ENCODE assay signal across 15 cellular contexts in the genomic region with DNA sequence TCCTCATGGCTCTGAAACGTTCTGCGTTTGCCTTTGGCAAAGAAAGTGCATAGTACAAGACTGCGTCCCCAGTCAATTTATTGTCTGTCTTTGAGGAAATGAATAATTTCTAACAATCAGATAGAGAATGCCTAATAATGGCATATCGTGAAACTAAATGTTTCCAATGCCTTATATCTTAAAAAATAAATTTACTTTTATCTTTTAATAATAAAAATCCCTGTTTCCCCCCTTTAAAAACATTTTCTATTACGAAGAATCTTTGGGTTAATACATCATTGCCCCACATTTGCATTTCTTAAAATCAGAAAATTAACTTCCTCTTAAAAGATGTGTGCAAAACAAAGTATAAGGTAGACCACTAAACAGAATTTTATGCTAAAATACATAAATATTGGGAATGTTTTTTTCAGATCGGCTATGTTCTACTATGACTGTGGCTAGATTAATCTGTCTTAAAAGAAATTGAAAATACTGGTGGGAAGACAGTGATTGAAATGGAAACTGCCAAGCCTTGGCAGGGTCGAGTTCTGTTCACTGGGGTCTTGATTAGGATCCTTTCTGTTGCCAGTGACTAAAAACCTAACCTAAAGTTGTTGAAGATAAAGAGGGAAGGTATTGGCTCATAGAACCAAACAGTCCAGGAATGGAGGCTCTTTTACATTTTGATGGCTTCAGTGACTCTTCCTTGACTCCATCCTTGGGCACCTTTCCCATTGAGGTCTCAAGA. TPM values are rescaled to one million over a fixed set of nuclear protein-coding genes. Genes with fewer than 3 reads are reported as not detected.
DNase-seq lines count a peak whose midpoint lies in the region; ATAC-seq and TF ChIP-seq lines count a peak whose summit lies in the region.
"Had no signal": no experiment of that assay in that cellular context is flagged by ENCODE, and none has a peak within 500 bp of the region (broad histone marks: within the 10 kb centered on the region; RNA-seq: fewer than 3 reads in every experiment).

A gene (minus strand): TSS at position 51 of the 730 bp plus-strand sequence. CDS start 44 bp downstream, at position 7.

- ATAC-seq in activated CD8-positive, alpha-beta T cell treated with anti-CD3 and anti-CD28 coated beads for 36 hours: no peak
- no peak for ATAC-seq in activated CD8-positive, alpha-beta T cell treated with anti-CD3 and anti-CD28 coated beads, Interleukin-2, amount 10 ng/mL, durations not matched to agents 7 days and 5 days
- peak; percentile 35 for ATAC-seq in activated naive CD8-positive, alpha-beta T cell treated with anti-CD3 and anti-CD28 coated beads, Interleukin-2, amount 50 U/mL, for 24 hours
- peak; percentile 52 for ATAC-seq in stimulated activated effector memory CD8-positive, alpha-beta T cell treated with anti-CD3 and anti-CD28 coated beads, Interleukin-12 subunit alpha, Interleukin-12 subunit beta, amount 100 ng/mL, for 72 hours
- no peak for ATAC-seq in GM18520 (IDR thresholded peaks at IDR 0.05; ENCODE audit: unreplicated experiment)
- ATAC-seq: GM12878 had no signal

- no peak within 1 kb of the TSS for H3K9ac ChIP-seq in Loucy (ENCODE audit: low read depth, low read length, poor library complexity, severe bottlenecking)

- CTCF ChIA-PET in activated CD8-positive, alpha-beta T cell treated with anti-CD3 and anti-CD28 coated beads for 36 hours (lab: Charles Lee): interaction anchor here (1.6 to 6.1 kb wide), 2 partner anchors 17 to 28 kb away, joined by 3 to 31 read pairs; no protein-coding TSS in a partner anchor
- CTCF ChIA-PET in activated CD8-positive, alpha-beta T cell treated with anti-CD3 and anti-CD28 coated beads, Interleukin-2, amount 10 ng/mL, durations not matched to agents 7 days and 5 days (lab: Charles Lee): interaction anchor here (1.1 to 5.8 kb wide), 2 partner anchors 14 to 17 kb away, joined by 3 to 27 read pairs; a partner anchor contains a TSS

- no peaks in the 10 kb centered on the region for H3K36me3 ChIP-seq in Loucy (ENCODE audit: insufficient read depth, low read length)

- no peak within 1 kb of the TSS for H3K4me2 ChIP-seq in Loucy (ENCODE audit: low read depth, low read length, poor library complexity, severe bottlenecking)

- no peak for TF ChIP-seq CTCF in activated CD8-positive, alpha-beta T cell treated with anti-CD3 and anti-CD28 coated beads for 36 hours (IDR thresholded peaks at IDR 0.05)
- TF ChIP-seq CTCF in Loucy (conservative IDR thresholded peaks at IDR 0.05; ENCODE audit: low read length): no peak

- no peaks in the 10 kb centered on the region for H3K4me1 ChIP-seq in Loucy (ENCODE audit: insufficient read depth, low read length, poor library complexity, severe bottlenecking)

- H2AFZ ChIP-seq in Loucy (ENCODE audit: low read length): 0 out of 2 replicates have a peak within 1 kb of the TSS, but pooled peaks have one; percentile 12

- H3K27me3 Mint-ChIP-seq in activated CD8-positive, alpha-beta T cell treated with anti-CD3 and anti-CD28 coated beads for 36 hours: peaks cover 2% of the 10 kb centered on the region
- no peaks in the 10 kb centered on the region for H3K27me3 Mint-ChIP-seq in activated CD8-positive, alpha-beta T cell treated with anti-CD3 and anti-CD28 coated beads, Interleukin-2, amount 10 ng/mL, durations not matched to agents 7 days and 5 days (ENCODE audit: low read depth)
- H3K27me3 Mint-ChIP-seq in activated naive CD8-positive, alpha-beta T cell treated with anti-CD3 and anti-CD28 coated beads, Interleukin-2, amount 50 U/mL, for 24 hours: peaks cover 3% of the 10 kb centered on the region
- H3K27me3 Mint-ChIP-seq in activated naive CD8-positive, alpha-beta T cell treated with anti-CD3 and anti-CD28 coated beads for 36 hours: peaks cover 13% of the 10 kb centered on the region
- H3K27me3 Mint-ChIP-seq: CD4-positive, alpha-beta T cell had no signal

- no peaks in the 10 kb centered on the region for H3K27me3 ChIP-seq in Loucy (ENCODE audit: insufficient read depth, low read length, poor library complexity, severe bottlenecking)

- intact Hi-C loops in activated CD8-positive, alpha-beta T cell treated with anti-CD3 and anti-CD28 coated beads for 36 hours (cut with micrococcal nuclease): no loop called here

- no peaks in the 10 kb centered on the region for H3F3A ChIP-seq in Loucy (ENCODE audit: low read depth)

- POLR2A ChIA-PET in activated CD8-positive, alpha-beta T cell treated with anti-CD3 and anti-CD28 coated beads for 36 hours (lab: Charles Lee): interaction anchor here (1.1 to 1.2 kb wide), 2 partner anchors 10 to 96 kb away, joined by 3 read pairs; no protein-coding TSS in a partner anchor
- POLR2A ChIA-PET in activated CD8-positive, alpha-beta T cell treated with anti-CD3 and anti-CD28 coated beads, Interleukin-2, amount 10 ng/mL, durations not matched to agents 7 days and 5 days (lab: Charles Lee): no interaction called here

- no peaks in the 10 kb centered on the region for H3K9me3 Mint-ChIP-seq in activated CD8-positive, alpha-beta T cell treated with anti-CD3 and anti-CD28 coated beads for 36 hours
- H3K9me3 Mint-ChIP-seq in activated CD8-positive, alpha-beta T cell treated with anti-CD3 and anti-CD28 coated beads, Interleukin-2, amount 10 ng/mL, durations not matched to agents 7 days and 5 days (ENCODE audit: insufficient read depth): no peaks in the 10 kb centered on the region
- H3K9me3 Mint-ChIP-seq in activated naive CD8-positive, alpha-beta T cell treated with anti-CD3 and anti-CD28 coated beads, Interleukin-2, amount 50 U/mL, for 24 hours: no peaks in the 10 kb centered on the region
- no peaks in the 10 kb centered on the region for H3K9me3 Mint-ChIP-seq in activated naive CD8-positive, alpha-beta T cell treated with anti-CD3 and anti-CD28 coated beads for 36 hours
- H3K9me3 Mint-ChIP-seq in stimulated activated effector memory CD8-positive, alpha-beta T cell treated with anti-CD3 and anti-CD28 coated beads, Interleukin-12 subunit alpha, Interleukin-12 subunit beta, amount 100 ng/mL, for 72 hours: no peaks in the 10 kb centered on the region
- H3K9me3 Mint-ChIP-seq: CD4-positive, alpha-beta T cell; H9 had no signal

- H4K20me1 ChIP-seq in Loucy (ENCODE audit: insufficient read depth, low read length, poor library complexity, severe bottlenecking): no peaks in the 10 kb centered on the region

- H3K27ac Mint-ChIP-seq in activated CD8-positive, alpha-beta T cell treated with anti-CD3 and anti-CD28 coated beads for 36 hours: no peak within 1 kb of the TSS
- no peak within 1 kb of the TSS for H3K27ac Mint-ChIP-seq in activated CD8-positive, alpha-beta T cell treated with anti-CD3 and anti-CD28 coated beads, Interleukin-2, amount 10 ng/mL, durations not matched to agents 7 days and 5 days
- H3K27ac Mint-ChIP-seq in activated naive CD8-positive, alpha-beta T cell treated with anti-CD3 and anti-CD28 coated beads, Interleukin-2, amount 50 U/mL, for 24 hours: peak within 1 kb of the TSS; percentile 7
- H3K27ac Mint-ChIP-seq in activated naive CD8-positive, alpha-beta T cell treated with anti-CD3 and anti-CD28 coated beads for 36 hours: no peak within 1 kb of the TSS
- H3K27ac Mint-ChIP-seq in stimulated activated effector memory CD8-positive, alpha-beta T cell treated with anti-CD3 and anti-CD28 coated beads, Interleukin-12 subunit alpha, Interleukin-12 subunit beta, amount 100 ng/mL, for 72 hours: no peak within 1 kb of the TSS
- H3K27ac Mint-ChIP-seq: B cell; CD4-positive, alpha-beta T cell; H9 had no signal

- no peaks in the 10 kb centered on the region for H3K36me3 Mint-ChIP-seq in activated CD8-positive, alpha-beta T cell treated with anti-CD3 and anti-CD28 coated beads for 36 hours (ENCODE audit: low read depth)
- H3K36me3 Mint-ChIP-seq in activated CD8-positive, alpha-beta T cell treated with anti-CD3 and anti-CD28 coated beads, Interleukin-2, amount 10 ng/mL, durations not matched to agents 7 days and 5 days (ENCODE audit: low read depth): no peaks in the 10 kb centered on the region
- no peaks in the 10 kb centered on the region for H3K36me3 Mint-ChIP-seq in activated naive CD8-positive, alpha-beta T cell treated with anti-CD3 and anti-CD28 coated beads, Interleukin-2, amount 50 U/mL, for 24 hours (ENCODE audit: low read depth)
- H3K36me3 Mint-ChIP-seq in activated naive CD8-positive, alpha-beta T cell treated with anti-CD3 and anti-CD28 coated beads for 36 hours: no peaks in the 10 kb centered on the region
- H3K36me3 Mint-ChIP-seq in stimulated activated effector memory CD8-positive, alpha-beta T cell treated with anti-CD3 and anti-CD28 coated beads, Interleukin-12 subunit alpha, Interleukin-12 subunit beta, amount 100 ng/mL, for 72 hours: no peaks in the 10 kb centered on the region

- peak; percentile 16 for DNase-seq in activated CD8-positive, alpha-beta T cell treated with anti-CD3 and anti-CD28 coated beads for 36 hours
- DNase-seq in activated CD8-positive, alpha-beta T cell treated with anti-CD3 and anti-CD28 coated beads, Interleukin-2, amount 10 ng/mL, durations not matched to agents 7 days and 5 days: no peak
- DNase-seq in activated naive CD8-positive, alpha-beta T cell treated with anti-CD3 and anti-CD28 coated beads, Interleukin-2, amount 50 U/mL, for 24 hours: no peak
- no peak for DNase-seq in activated naive CD8-positive, alpha-beta T cell treated with anti-CD3 and anti-CD28 coated beads for 36 hours
- no peak for DNase-seq in stimulated activated effector memory CD8-positive, alpha-beta T cell treated with anti-CD3 and anti-CD28 coated beads, Interleukin-12 subunit alpha, Interleukin-12 subunit beta, amount 100 ng/mL, for 72 hours (ENCODE audit: low spot score in 2 of 2)
- DNase-seq: C1 segment of cervical spinal cord; CD4-positive, alpha-beta T cell; DMS79; GOT3; H9 had no signal

- peaks cover 26% of the 10 kb centered on the region for H3K4me1 Mint-ChIP-seq in activated CD8-positive, alpha-beta T cell treated with anti-CD3 and anti-CD28 coated beads for 36 hours (ENCODE audit: low read depth)
- peaks cover 19% of the 10 kb centered on the region for H3K4me1 Mint-ChIP-seq in activated CD8-positive, alpha-beta T cell treated with anti-CD3 and anti-CD28 coated beads, Interleukin-2, amount 10 ng/mL, durations not matched to agents 7 days and 5 days (ENCODE audit: low read depth)
- peaks cover 20% of the 10 kb centered on the region for H3K4me1 Mint-ChIP-seq in activated naive CD8-positive, alpha-beta T cell treated with anti-CD3 and anti-CD28 coated beads, Interleukin-2, amount 50 U/mL, for 24 hours
- peaks cover 14% of the 10 kb centered on the region for H3K4me1 Mint-ChIP-seq in activated naive CD8-positive, alpha-beta T cell treated with anti-CD3 and anti-CD28 coated beads for 36 hours
- H3K4me1 Mint-ChIP-seq in stimulated activated effector memory CD8-positive, alpha-beta T cell treated with anti-CD3 and anti-CD28 coated beads, Interleukin-12 subunit alpha, Interleukin-12 subunit beta, amount 100 ng/mL, for 72 hours: peaks cover 7% of the 10 kb centered on the region
- H3K4me1 Mint-ChIP-seq: B cell, H9 had no signal

- no peak within 1 kb of the TSS for H3K4me3 Mint-ChIP-seq in activated CD8-positive, alpha-beta T cell treated with anti-CD3 and anti-CD28 coated beads for 36 hours
- no peak within 1 kb of the TSS for H3K4me3 Mint-ChIP-seq in activated CD8-positive, alpha-beta T cell treated with anti-CD3 and anti-CD28 coated beads, Interleukin-2, amount 10 ng/mL, durations not matched to agents 7 days and 5 days
- no peak within 1 kb of the TSS for H3K4me3 Mint-ChIP-seq in activated naive CD8-positive, alpha-beta T cell treated with anti-CD3 and anti-CD28 coated beads, Interleukin-2, amount 50 U/mL, for 24 hours
- no peak within 1 kb of the TSS for H3K4me3 Mint-ChIP-seq in activated naive CD8-positive, alpha-beta T cell treated with anti-CD3 and anti-CD28 coated beads for 36 hours
- no peak within 1 kb of the TSS for H3K4me3 Mint-ChIP-seq in stimulated activated effector memory CD8-positive, alpha-beta T cell treated with anti-CD3 and anti-CD28 coated beads, Interleukin-12 subunit alpha, Interleukin-12 subunit beta, amount 100 ng/mL, for 72 hours
- H3K4me3 Mint-ChIP-seq: B cell; CD4-positive, alpha-beta T cell; H9 had no signal

- H3K9me3 ChIP-seq in Loucy (ENCODE audit: insufficient read depth, low read depth, low read length): no peaks in the 10 kb centered on the region

- no peak within 1 kb of the TSS for H3K4me3 ChIP-seq in Loucy (ENCODE audit: low read length, poor library complexity, severe bottlenecking)
- H3K4me3 ChIP-seq: GM12878 had no signal

- no peaks in the 10 kb centered on the region for H3K9me2 ChIP-seq in Loucy (replicated peaks; ENCODE audit: low read depth, low read length)

- H3K79me2 ChIP-seq in Loucy (ENCODE audit: insufficient read depth, low read length): no peaks in the 10 kb centered on the region

RNA-seq across cellular contexts. Expression of the gene that starts here (rescaled TPM):
- 1 to 10 TPM; 1.6 to 1.7 TPM for total RNA-seq in activated CD8-positive, alpha-beta T cell treated with anti-CD3 and anti-CD28 coated beads for 36 hours
- total RNA-seq in activated CD8-positive, alpha-beta T cell treated with anti-CD3 and anti-CD28 coated beads, Interleukin-2, amount 10 ng/mL, durations not matched to agents 7 days and 5 days: under 1 TPM in 1 of 2 experiments, not detected in 1; 0.71 TPM
- total RNA-seq in activated naive CD8-positive, alpha-beta T cell treated with anti-CD3 and anti-CD28 coated beads for 36 hours: not detected
- total RNA-seq: B cell; CD4-positive, alpha-beta T cell; G401; GM12878; H9 had no signal

Comparison
In these comparisons a context has a peak if more than half of its experiments do, and no peak if none do; other contexts are left out.
1. ATAC-seq: peak in activated naive CD8-positive, alpha-beta T cell treated with anti-CD3 and anti-CD28 coated beads, Interleukin-2, amount 50 U/mL, for 24 hours (single experiment) and stimulated activated effector memory CD8-positive, alpha-beta T cell treated with anti-CD3 and anti-CD28 coated beads, Interleukin-12 subunit alpha, Interleukin-12 subunit beta, amount 100 ng/mL, for 72 hours (single experiment); none in activated CD8-positive, alpha-beta T cell treated with anti-CD3 and anti-CD28 coated beads for 36 hours (single experiment), activated CD8-positive, alpha-beta T cell treated with anti-CD3 and anti-CD28 coated beads, Interleukin-2, amount 10 ng/mL, durations not matched to agents 7 days and 5 days (single experiment) and GM18520 (single experiment).